In genomic region chr10:104100795-104101194, GRCh38 we compare ENCODE assay signal across 34 cellular contexts. TPM values are rescaled to one million over a fixed set of nuclear protein-coding genes. Genes with fewer than 3 reads are reported as not detected.
"Had no signal": no experiment of that assay in that cellular context is flagged by ENCODE, and none has a peak within 500 bp of the region (broad histone marks: within the 10 kb centered on the region; RNA-seq: fewer than 3 reads in every experiment).

No MANE protein-coding gene starts in this region.

- ATAC-seq: activated CD8-positive, alpha-beta T cell treated with anti-CD3 and anti-CD28 coated beads for 36 hours; activated naive CD4-positive, alpha-beta T cell treated with anti-CD3 and anti-CD28 coated beads, Interleukin-2, amount 50 U/mL, for 72 hours; activated T-cell treated with anti-CD3 and anti-CD28 coated beads, Interleukin-2, amount 50 U/mL, for 72 hours; activated T-helper 17 cell treated with anti-CD3 and anti-CD28 coated beads, Interleukin-2, amount 50 U/mL, for 72 hours; PC-3 had no signal

- DNase-seq: activated CD4-positive, alpha-beta T cell treated with anti-CD3 and anti-CD28 coated beads, Interleukin-2, amount 10 ng/mL, durations not matched to agents 24 days and 14 days; activated CD4-positive, alpha-beta T cell treated with anti-CD3 and anti-CD28 coated beads, Interleukin-2, amount 50 U/mL, for 4 hours; activated CD8-positive, alpha-beta T cell treated with anti-CD3 and anti-CD28 coated beads for 36 hours; activated gamma-delta T cell; activated naive CD4-positive, alpha-beta T cell treated with anti-CD3 and anti-CD28 coated beads for 36 hours; activated T-cell treated with anti-CD3 and anti-CD28 coated beads, Interleukin-2, amount 50 U/mL, for 1 hour; activated T-cell treated with anti-CD3 and anti-CD28 coated beads, Interleukin-2, amount 50 U/mL, for 72 hours; anterior cingulate cortex; brain microvascular endothelial cell; central memory CD4-positive, alpha-beta T cell; Kasumi-1; MG63; NCI-H1048; NCI-H1105 treated with DMSO at 0.1 percent for 48 hours; NCI-H1436; NCI-H1694; NCI-H1930; NCI-H2081 treated with DMSO at 0.1 percent for 48 hours; NCI-H226; NCI-H446 treated with DMSO at 0.1 percent for 48 hours; NCI-H524; NCI-H69; NK-92 treated with Interleukin-12 subunit alpha and Interleukin-12 subunit beta, amount 100 ng/mL, for 24 hours; PC-3; Peyer's patch; RPMI8226; SHP77 treated with DMSO at 0.1 percent for 48 hours; SK-N-SH had no signal

- H3K27ac ChIP-seq: brain microvascular endothelial cell, Peyer's patch, SJSA1 had no signal

- H3K4me1 ChIP-seq: Peyer's patch had no signal

- H3K27me3 Mint-ChIP-seq: activated T-helper 17 cell treated with anti-CD3 and anti-CD28 coated beads, Interleukin-2, amount 50 U/mL, for 72 hours had no signal

- H3K9me3 ChIP-seq: SJSA1, SK-N-SH had no signal

- H3K4me3 ChIP-seq: MG63, Peyer's patch, SJSA1 had no signal

- H3K27ac Mint-ChIP-seq: activated CD4-positive, alpha-beta T cell treated with anti-CD3 and anti-CD28 coated beads, Interleukin-2, amount 10 ng/mL, durations not matched to agents 24 days and 14 days; activated CD8-positive, alpha-beta T cell treated with anti-CD3 and anti-CD28 coated beads for 36 hours; activated naive CD4-positive, alpha-beta T cell treated with anti-CD3 and anti-CD28 coated beads for 36 hours; activated naive CD4-positive, alpha-beta T cell treated with anti-CD3 and anti-CD28 coated beads, Interleukin-2, amount 50 U/mL, for 72 hours; activated T-cell treated with anti-CD3 and anti-CD28 coated beads, Interleukin-2, amount 50 U/mL, for 72 hours; activated T-helper 17 cell treated with anti-CD3 and anti-CD28 coated beads, Interleukin-2, amount 50 U/mL, for 72 hours; T-helper 1 cell treated with Interleukin-12 subunit alpha and Interleukin-12 subunit beta and Interleukin-4 antibody, amounts not matched to agents 30 μg/mL and 1 μg/mL, for 36 hours; T-helper 2 cell treated with Interferon-gamma antibody and Interleukin-4, amounts not matched to agents 5 μg/mL and 100 μg/mL, for 36 hours had no signal

- H3K9me3 Mint-ChIP-seq: activated naive CD4-positive, alpha-beta T cell treated with anti-CD3 and anti-CD28 coated beads for 36 hours; activated T-helper 17 cell treated with anti-CD3 and anti-CD28 coated beads, Interleukin-2, amount 50 U/mL, for 72 hours; T-helper 2 cell treated with Interferon-gamma antibody and Interleukin-4, amounts not matched to agents 5 μg/mL and 100 μg/mL, for 36 hours had no signal

- H3K36me3 ChIP-seq: brain microvascular endothelial cell, MG63, Peyer's patch, SJSA1 had no signal

- H3K27me3 ChIP-seq: brain microvascular endothelial cell, MG63, Peyer's patch, SJSA1 had no signal

- H3K4me3 Mint-ChIP-seq: activated CD4-positive, alpha-beta T cell treated with anti-CD3 and anti-CD28 coated beads, Interleukin-2, amount 10 ng/mL, durations not matched to agents 24 days and 14 days; activated CD8-positive, alpha-beta T cell treated with anti-CD3 and anti-CD28 coated beads for 36 hours; activated naive CD4-positive, alpha-beta T cell treated with anti-CD3 and anti-CD28 coated beads for 36 hours; activated T-cell treated with anti-CD3 and anti-CD28 coated beads, Interleukin-2, amount 50 U/mL, for 72 hours; activated T-helper 17 cell treated with anti-CD3 and anti-CD28 coated beads, Interleukin-2, amount 50 U/mL, for 72 hours; T-helper 1 cell treated with Interleukin-12 subunit alpha and Interleukin-12 subunit beta and Interleukin-4 antibody, amounts not matched to agents 30 μg/mL and 1 μg/mL, for 36 hours; T-helper 2 cell treated with Interferon-gamma antibody and Interleukin-4, amounts not matched to agents 5 μg/mL and 100 μg/mL, for 36 hours had no signal

RNA-seq across cellular contexts. Expression of gene COL17A1, which starts 15.1 kb away (rescaled TPM):
- total RNA-seq: activated CD4-positive, alpha-beta T cell treated with anti-CD3 and anti-CD28 coated beads, Interleukin-2, amount 10 ng/mL, durations not matched to agents 24 days and 14 days; activated CD8-positive, alpha-beta memory T cell treated with anti-CD3 and anti-CD28 coated beads for 36 hours; activated CD8-positive, alpha-beta T cell treated with anti-CD3 and anti-CD28 coated beads for 36 hours; activated naive CD4-positive, alpha-beta T cell treated with anti-CD3 and anti-CD28 coated beads for 36 hours; activated naive CD4-positive, alpha-beta T cell treated with anti-CD3 and anti-CD28 coated beads, Interleukin-2, amount 50 U/mL, for 72 hours; activated T-cell treated with anti-CD3 and anti-CD28 coated beads, Interleukin-2, amount 50 U/mL, for 72 hours; activated T-helper 17 cell treated with anti-CD3 and anti-CD28 coated beads, Interleukin-2, amount 50 U/mL, for 72 hours had no signal
